17 cellular contexts compared by ENCODE assay signal in genomic region chr16:1464196-1464893, GRCh38. TPM values are rescaled to one million over a fixed set of nuclear protein-coding genes. Genes with fewer than 3 reads are reported as not detected.
A peak's percentile ranks its signal among the peaks of the same experiment; 100 is the strongest.
DNase-seq lines count a peak whose midpoint lies in the region; ATAC-seq and TF ChIP-seq lines count a peak whose summit lies in the region.
"Had no signal": no experiment of that assay in that cellular context is flagged by ENCODE, and none has a peak within 500 bp of the region (broad histone marks: within the 10 kb centered on the region; RNA-seq: fewer than 3 reads in every experiment).

No MANE protein-coding gene starts in this region.

- H3K27me3 ChIP-seq in GM06990 (replicated peaks; ENCODE audit: control insufficient read depth, insufficient read depth, low read length), result no peaks in the 10 kb centered on the region
- H3K27me3 ChIP-seq in aorta (ENCODE audit: control insufficient read depth in 1 of 2, insufficient read depth in 2 of 2, low read length in 1 of 2), result no peaks in the 10 kb centered on the region

- H3K4me3 Mint-ChIP-seq in naive B cell, result no peak overlapping the region
- H3K4me3 Mint-ChIP-seq: B cell; CD14-positive monocyte; CD8-positive, alpha-beta T cell; HFFc6 had no signal

- peak; percentile 3 for DNase-seq in GM06990 (ENCODE audit: extremely low read depth, insufficient read length)
- DNase-seq in epidermal melanocyte (ENCODE audit: insufficient read length, low spot score), result peak; percentile 64
- no peak for DNase-seq in naive B cell
- DNase-seq in aorta, result no peak
- DNase-seq in coronary artery (ENCODE audit: low spot score), result no peak
- no peak for DNase-seq in NOMO-1 (lab: John Stamatoyannopoulos, UW; ENCODE audit: unreplicated experiment in 2 of 2)
- DNase-seq: Caco-2; CD8-positive, alpha-beta T cell; DND-41; GDM1; HCEC 1CT; HFFc6; IMR-90 had no signal

- H3K4me1 ChIP-seq in aorta (ENCODE audit: control insufficient read depth in 1 of 2, insufficient read depth in 2 of 2, low read length in 2 of 2), result no peaks in the 10 kb centered on the region
- H3K4me1 ChIP-seq: Caco-2 had no signal

- peaks cover 0 to 2% of the 10 kb centered on the region in 2 donors for H3K36me3 Mint-ChIP-seq in naive B cell

- WGBS in aorta, 2 donors, result 92% methylated on average over 41 of the region's 41 CpGs

- H3K4me1 Mint-ChIP-seq in naive B cell, result peaks cover 15 to 37% (median 23%) of the 10 kb centered on the region in 3 donors

- no peaks in the 10 kb centered on the region for H3K9me3 ChIP-seq in aorta (ENCODE audit: control insufficient read depth, low read length)
- H3K9me3 ChIP-seq: Caco-2 had no signal

- intact Hi-C loops in aorta (cut with DNase I), result no loop called here

- no peaks in the 10 kb centered on the region for H3K27me3 Mint-ChIP-seq in naive B cell
- H3K27me3 Mint-ChIP-seq: B cell had no signal

- H3K27ac ChIP-seq in aorta (ENCODE audit: low read depth in 1 of 2, low read length in 2 of 2) (no peak overlapping the region), coronary artery (no peak overlapping the region)

- ATAC-seq in naive B cell (ENCODE audit: low read depth in 2 of 2), result no peak
- peak; percentile 24 for ATAC-seq in aorta (ENCODE audit: low FRiP score)
- no peak for ATAC-seq in GM21825 (IDR thresholded peaks at IDR 0.05; ENCODE audit: unreplicated experiment)
- ATAC-seq: CD8-positive, alpha-beta T cell had no signal

- peak overlapping the region in 4 of 6 donors; percentile 57 to 100 (median 81) for H3K27ac Mint-ChIP-seq in naive B cell
- H3K27ac Mint-ChIP-seq: B cell; CD8-positive, alpha-beta T cell; HFFc6 had no signal

- TF ChIP-seq CTCF in GM06990 (IDR thresholded peaks at IDR 0.05; ENCODE audit: insufficient read depth, low read length, poor library complexity, severe bottlenecking) (no peak), coronary artery (IDR thresholded peaks at IDR 0.05) (no peak)

- H3K4me3 ChIP-seq in GM06990 (replicated peaks; ENCODE audit: low read depth, low read length) (no peak overlapping the region), aorta (ENCODE audit: low read length in 2 of 2) (no peak overlapping the region), coronary artery (no peak overlapping the region)

- H3K36me3 ChIP-seq in GM06990 (ENCODE audit: control insufficient read depth, insufficient read depth, low read length) (peaks cover 9% of the 10 kb centered on the region), aorta (ENCODE audit: control insufficient read depth in 1 of 2, insufficient read depth in 2 of 2, low read length in 1 of 2) (no peaks in the 10 kb centered on the region)

- H3K9me3 Mint-ChIP-seq in naive B cell, result no peaks in the 10 kb centered on the region
- H3K9me3 Mint-ChIP-seq: CD8-positive, alpha-beta T cell; HFFc6 had no signal

RNA-seq across cellular contexts. Expression of gene CLCN7, which starts 10.5 kb away (rescaled TPM):
- polyA plus RNA-seq in naive B cell (ENCODE audit: low read depth in 6 of 6), result 10 to 100 TPM; 48.6 to 92.2 (median 61.4) TPM
- 10 to 100 TPM; 44.8 to 89.1 TPM for total RNA-seq in aorta
- polyA plus RNA-seq in aorta, result 10 to 100 TPM; 14.5 to 90.9 TPM

RNA-seq across cellular contexts. Expression of gene CCDC154, which starts 20.0 kb away (rescaled TPM):
- polyA plus RNA-seq in naive B cell (ENCODE audit: low read depth in 6 of 6) (under 1 TPM in 2 of 6 donors, not detected in 4; 0.16 to 0.26 TPM), aorta (1 to 10 TPM; 3.8 to 9.6 TPM)
- 1 to 10 TPM; 1.8 to 2.0 TPM for total RNA-seq in aorta
- total RNA-seq: H4, IMR-90 had no signal
- polyA plus RNA-seq: CD14-positive monocyte had no signal

RNA-seq across cellular contexts. Expression of gene PTX4, which starts 24.4 kb away (rescaled TPM):
- not detected for polyA plus RNA-seq in naive B cell (ENCODE audit: low read depth in 6 of 6)
- under 1 TPM; 0.26 to 0.33 TPM for total RNA-seq in aorta
- not detected for polyA plus RNA-seq in aorta
- total RNA-seq: B cell; Caco-2; CD8-positive, alpha-beta T cell; H4; IMR-90 had no signal
- polyA plus RNA-seq: CD14-positive monocyte had no signal

RNA-seq across cellular contexts. Expression of gene TELO2, which starts 28.8 kb away (rescaled TPM):
- polyA plus RNA-seq in naive B cell (ENCODE audit: low read depth in 6 of 6) (10 to 100 TPM; 17.3 to 37.1 (median 26.3) TPM), aorta (10 to 100 TPM in 1 of 2 donors, 1 to 10 TPM in 1; 8.8 to 52.7 TPM)
- 10 to 100 TPM; 25.6 to 28.2 TPM for total RNA-seq in aorta

RNA-seq across cellular contexts. Expression of gene PERCC1, which starts 33.5 kb away (rescaled TPM):
- polyA plus RNA-seq in naive B cell (ENCODE audit: low read depth in 6 of 6) (not detected), aorta (not detected)
- total RNA-seq in aorta, result not detected
- total RNA-seq: H4, HFFc6, IMR-90 had no signal
- polyA plus RNA-seq: CD14-positive monocyte, IMR-90 had no signal

Comparison
In these comparisons a context has a peak if more than half of its experiments do, and no peak if none do; other contexts are left out.
1. DNase-seq: peak in GM06990 (single experiment) and epidermal melanocyte (single experiment); none in naive B cell (single experiment), aorta (0 of 2), coronary artery (single experiment) and NOMO-1 (0 of 2).